8 cellular contexts compared by ENCODE assay signal in the genomic region with DNA sequence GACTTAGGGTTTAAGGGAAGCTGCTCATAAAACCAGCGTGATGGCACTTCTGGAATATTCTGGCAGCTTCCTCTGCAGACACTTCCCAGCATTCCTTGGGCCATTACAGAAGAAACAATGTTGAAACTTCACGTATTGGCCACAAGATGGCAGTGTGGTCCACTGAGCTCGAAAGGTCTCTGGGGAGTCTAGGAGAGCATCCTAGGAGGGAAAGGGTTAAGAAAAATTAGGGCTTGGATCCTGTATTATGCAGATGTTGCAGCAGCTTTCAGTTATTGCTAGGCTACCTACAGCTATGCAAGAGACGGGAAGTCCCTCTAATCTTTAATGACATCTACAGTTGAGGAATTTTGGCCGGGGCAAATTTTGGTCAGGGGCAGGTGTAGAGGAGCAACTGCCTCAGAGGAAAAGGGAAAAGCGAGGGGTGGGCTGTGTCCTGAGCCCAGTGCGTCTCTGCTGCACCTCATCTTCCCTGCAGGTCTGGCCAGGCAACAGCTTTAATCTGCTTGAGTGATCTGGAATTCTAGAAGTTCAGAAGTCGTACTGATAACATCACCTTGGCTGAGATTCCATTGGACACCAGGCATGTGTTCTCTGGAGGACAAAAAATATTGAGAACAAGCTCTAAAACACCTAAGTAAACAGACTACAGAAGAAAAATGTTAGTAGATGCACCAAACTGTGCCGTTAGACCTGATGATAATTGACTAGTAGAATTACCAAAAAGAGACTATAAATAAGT.
DNase-seq lines count a peak whose midpoint lies in the region; ATAC-seq and TF ChIP-seq lines count a peak whose summit lies in the region.

No MANE protein-coding gene starts in this region.

- H3K9me3 ChIP-seq in breast epithelium: no peaks in the 10 kb centered on the region
- H3K9me3 ChIP-seq in lower lobe of right lung: no peaks in the 10 kb centered on the region

- H3K27me3 Mint-ChIP-seq in Calu3 (ENCODE audit: unreplicated experiment): peaks cover 55% of the 10 kb centered on the region

- no TSS peak for BruUV-seq in Calu3 (replicated peaks; lab: Mats Ljungman, UMichigan)

- TF ChIP-seq POLR2A in breast epithelium (IDR thresholded peaks at IDR 0.05): no peak

- DNase-seq in Calu3 (peak; percentile 28), NCI-H82 (lab: John Stamatoyannopoulos, UW) (peak; percentile 63), breast epithelium (ENCODE audit: low spot score in 2 of 2) (no peak), lower lobe of right lung (no peak), GOT3 (lab: John Stamatoyannopoulos, UW) (no peak), NCI-H146 (lab: John Stamatoyannopoulos, UW) (no peak)

- TF ChIP-seq CTCF in Calu3 (IDR thresholded peaks at IDR 0.05; ENCODE audit: unreplicated experiment) (no peak), breast epithelium (IDR thresholded peaks at IDR 0.05) (peak in 2 of 3 donors; percentile 26 to 38), lower lobe of right lung (IDR thresholded peaks at IDR 0.05) (peak; percentile 54)

- no peak overlapping the region for H3K4me3 Mint-ChIP-seq in Calu3 (ENCODE audit: low read depth, unreplicated experiment)

- peak; percentile 67 for ATAC-seq in GM18867 (IDR thresholded peaks at IDR 0.05; ENCODE audit: unreplicated experiment)
- peak; percentile 74 for ATAC-seq in HG02981 (IDR thresholded peaks at IDR 0.05; ENCODE audit: unreplicated experiment)
- ATAC-seq in lower lobe of right lung: peak; percentile 68 to 69

- H3K4me1 Mint-ChIP-seq in Calu3 (ENCODE audit: low read depth, unreplicated experiment): peaks cover 6% of the 10 kb centered on the region

- H3K36me3 Mint-ChIP-seq in Calu3 (ENCODE audit: insufficient read depth, unreplicated experiment): no peaks in the 10 kb centered on the region

- intact Hi-C loops in Calu3 (cut with micrococcal nuclease; ENCODE audit: unreplicated experiment) (no loop called here), breast epithelium (cut with DNase I; ENCODE audit: low total_unique reads) (no loop called here), lower lobe of right lung (cut with DNase I) (no loop called here)

- H3K27ac Mint-ChIP-seq in Calu3 (ENCODE audit: unreplicated experiment): no peak overlapping the region

- CTCF ChIA-PET in Calu3 (lab: Charles Lee): interaction anchor here (0.6 to 1.0 kb wide), 4 partner anchors 9 to 1842 kb away, joined by 3 to 4 read pairs (median 4); no protein-coding TSS in a partner anchor

- H3K4me3 ChIP-seq in breast epithelium (no peak overlapping the region), lower lobe of right lung (no peak overlapping the region)

- H3K36me3 ChIP-seq in breast epithelium (no peaks in the 10 kb centered on the region), lower lobe of right lung (no peaks in the 10 kb centered on the region)

- no peaks in the 10 kb centered on the region for H3K9me3 Mint-ChIP-seq in Calu3 (ENCODE audit: low read depth, unreplicated experiment)

- H3K27ac ChIP-seq in breast epithelium (no peak overlapping the region), lower lobe of right lung (no peak overlapping the region)

- no peaks in the 10 kb centered on the region for H3K27me3 ChIP-seq in breast epithelium
- H3K27me3 ChIP-seq in lower lobe of right lung (ENCODE audit: low read depth): no peaks in the 10 kb centered on the region

- no peaks in the 10 kb centered on the region for H3K4me1 ChIP-seq in breast epithelium
- H3K4me1 ChIP-seq in lower lobe of right lung: peaks cover 24% of the 10 kb centered on the region

Comparison
In these comparisons a context has a peak if more than half of its experiments do, and no peak if none do; other contexts are left out.
1. DNase-seq: peak in Calu3 (single experiment) and NCI-H82 (single experiment); none in breast epithelium (0 of 2), lower lobe of right lung (single experiment), GOT3 (single experiment) and NCI-H146 (single experiment).
2. Peak in every context shown above with its lines, with median percentiles within 50 percentile points of each other: ATAC-seq.